ENCODE assay signal across 7 cellular contexts in genomic region chr6:33507261-33507660, GRCh38.
"Had no signal": no experiment of that assay in that cellular context is flagged by ENCODE, and none has a peak within 500 bp of the region (broad histone marks: within the 10 kb centered on the region; RNA-seq: fewer than 3 reads in every experiment).

No MANE protein-coding gene starts in this region.

- H2AFZ ChIP-seq: GM23338 had no signal

- H3K4me3 Mint-ChIP-seq: GM23338, H9 had no signal

- H3K27ac ChIP-seq: HL-60 had no signal

- DNase-seq: H9, HCEC 1CT, IMR-90, KG1 had no signal

- H3K4me2 ChIP-seq: GM23338 had no signal

- ATAC-seq: GM23338, K562 had no signal

- H3K4me3 ChIP-seq: GM23338, K562 had no signal

- H3K27ac Mint-ChIP-seq: GM23338, H9 had no signal
